Comparison of ENCODE assay signal across 1 cellular context in the genomic region with DNA sequence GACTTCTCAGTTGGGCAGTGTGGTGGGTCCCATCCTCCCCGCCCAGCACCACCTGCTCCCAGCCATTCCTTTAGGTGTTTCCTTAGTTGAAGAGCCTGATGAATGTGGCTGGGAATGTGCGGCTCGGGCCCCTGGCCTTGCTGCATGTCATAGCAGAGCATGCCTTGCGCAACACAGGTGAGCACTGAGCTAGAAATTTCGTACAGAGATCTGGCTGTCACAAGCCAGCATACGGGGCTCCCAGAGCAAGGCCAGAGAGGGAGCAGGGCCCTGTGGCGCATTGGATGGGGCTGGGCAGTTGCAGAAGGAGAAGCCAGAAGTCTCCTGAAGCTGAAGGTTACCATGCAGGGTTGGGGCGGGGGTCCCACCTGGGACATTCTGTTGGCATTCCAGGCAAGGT.
TF ChIP-seq lines count a peak whose summit lies in the region.

No MANE protein-coding gene starts in this region.

TF ChIP-seq in Ishikawa, 13 proteins besides CTCF, POLR2A, EP300 and RAD21 (continued from another document):
- TF ChIP-seq, protein P1, sequence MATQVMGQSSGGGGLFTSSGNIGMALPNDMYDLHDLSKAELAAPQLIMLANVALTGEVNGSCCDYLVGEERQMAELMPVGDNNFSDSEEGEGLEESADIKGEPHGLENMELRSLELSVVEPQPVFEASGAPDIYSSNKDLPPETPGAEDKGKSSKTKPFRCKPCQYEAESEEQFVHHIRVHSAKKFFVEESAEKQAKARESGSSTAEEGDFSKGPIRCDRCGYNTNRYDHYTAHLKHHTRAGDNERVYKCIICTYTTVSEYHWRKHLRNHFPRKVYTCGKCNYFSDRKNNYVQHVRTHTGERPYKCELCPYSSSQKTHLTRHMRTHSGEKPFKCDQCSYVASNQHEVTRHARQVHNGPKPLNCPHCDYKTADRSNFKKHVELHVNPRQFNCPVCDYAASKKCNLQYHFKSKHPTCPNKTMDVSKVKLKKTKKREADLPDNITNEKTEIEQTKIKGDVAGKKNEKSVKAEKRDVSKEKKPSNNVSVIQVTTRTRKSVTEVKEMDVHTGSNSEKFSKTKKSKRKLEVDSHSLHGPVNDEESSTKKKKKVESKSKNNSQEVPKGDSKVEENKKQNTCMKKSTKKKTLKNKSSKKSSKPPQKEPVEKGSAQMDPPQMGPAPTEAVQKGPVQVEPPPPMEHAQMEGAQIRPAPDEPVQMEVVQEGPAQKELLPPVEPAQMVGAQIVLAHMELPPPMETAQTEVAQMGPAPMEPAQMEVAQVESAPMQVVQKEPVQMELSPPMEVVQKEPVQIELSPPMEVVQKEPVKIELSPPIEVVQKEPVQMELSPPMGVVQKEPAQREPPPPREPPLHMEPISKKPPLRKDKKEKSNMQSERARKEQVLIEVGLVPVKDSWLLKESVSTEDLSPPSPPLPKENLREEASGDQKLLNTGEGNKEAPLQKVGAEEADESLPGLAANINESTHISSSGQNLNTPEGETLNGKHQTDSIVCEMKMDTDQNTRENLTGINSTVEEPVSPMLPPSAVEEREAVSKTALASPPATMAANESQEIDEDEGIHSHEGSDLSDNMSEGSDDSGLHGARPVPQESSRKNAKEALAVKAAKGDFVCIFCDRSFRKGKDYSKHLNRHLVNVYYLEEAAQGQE (IDR thresholded peaks at IDR 0.05; ENCODE audit: low read depth) = no peak
- TF ChIP-seq ZBTB7A (IDR thresholded peaks at IDR 0.05; ENCODE audit: low read depth) (no peak), CEBPB (IDR thresholded peaks at IDR 0.05) (peak; percentile 99), TAF1 (IDR thresholded peaks at IDR 0.05; ENCODE audit: low read depth) (no peak)
